9 cellular contexts compared by ENCODE assay signal in the genomic region with DNA sequence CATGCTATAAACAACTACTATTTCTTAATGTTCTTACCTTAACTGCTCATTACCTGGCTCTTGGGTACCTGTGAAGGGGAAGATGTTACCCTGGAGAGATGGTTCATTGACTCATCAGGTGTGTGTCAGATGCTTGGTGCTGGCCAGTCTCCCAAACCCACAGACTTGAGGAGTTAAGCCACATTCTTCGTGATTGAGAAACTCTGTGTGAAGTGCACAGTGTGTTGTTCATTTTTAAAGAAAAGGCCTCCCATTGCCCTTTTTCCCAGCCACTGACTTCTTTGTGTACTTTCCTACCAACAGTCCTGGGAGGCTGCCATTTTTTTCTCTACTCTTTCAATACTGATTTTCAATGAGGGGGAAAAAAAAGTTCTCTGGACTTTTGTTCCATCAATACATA. TPM values are rescaled to one million over a fixed set of nuclear protein-coding genes. Genes with fewer than 3 reads are reported as not detected.
DNase-seq lines count a peak whose midpoint lies in the region; ATAC-seq and TF ChIP-seq lines count a peak whose summit lies in the region.
"Had no signal": no experiment of that assay in that cellular context is flagged by ENCODE, and none has a peak within 500 bp of the region (broad histone marks: within the 10 kb centered on the region; RNA-seq: fewer than 3 reads in every experiment).

No MANE protein-coding gene starts in this region.

- H3K4me1 Mint-ChIP-seq in endothelial cell (ENCODE audit: unreplicated experiment) = peaks cover 24% of the 10 kb centered on the region

- H3K27me3 ChIP-seq in foreskin keratinocyte = no peaks in the 10 kb centered on the region

- H3K27ac ChIP-seq in foreskin keratinocyte = no peak overlapping the region

- H3K27me3 Mint-ChIP-seq in endothelial cell (ENCODE audit: unreplicated experiment) = peaks cover 2% of the 10 kb centered on the region

- no peak for TF ChIP-seq CTCF in foreskin keratinocyte (conservative IDR thresholded peaks at IDR 0.05)
- TF ChIP-seq CTCF in endothelial cell (IDR thresholded peaks at IDR 0.05; ENCODE audit: unreplicated experiment) = no peak

- no peak overlapping the region for H3K4me3 Mint-ChIP-seq in endothelial cell (ENCODE audit: unreplicated experiment)

- no peaks in the 10 kb centered on the region for H3K9me3 Mint-ChIP-seq in endothelial cell (ENCODE audit: unreplicated experiment)

- H3K36me3 Mint-ChIP-seq in endothelial cell (ENCODE audit: low read depth, unreplicated experiment) = no peaks in the 10 kb centered on the region

- TF ChIP-seq POLR2A in GM18505 (IDR thresholded peaks at IDR 0.05; ENCODE audit: borderline replicate concordance, extremely low read depth, insufficient read depth, insufficient read length) = no peak

- peaks cover 18% of the 10 kb centered on the region for H3K4me1 ChIP-seq in foreskin keratinocyte

- DNase-seq in HCEC 1CT = peak; percentile 94
- peak; percentile 75 for DNase-seq in RPMI7951 (ENCODE audit: low read depth)
- peak; percentile 86 to 95 for DNase-seq in foreskin keratinocyte
- DNase-seq in skeletal muscle cell (ENCODE audit: low read depth) = peak; percentile 93
- DNase-seq in endothelial cell (ENCODE audit: low spot score) = no peak
- no peak for DNase-seq in 8988T
- no peak for DNase-seq in NCI-H345 treated with DMSO at 0.1 percent for 48 hours (lab: John Stamatoyannopoulos, UW; ENCODE audit: unreplicated experiment)
- DNase-seq: stimulated activated CD4-positive, alpha-beta T cell treated with anti-CD3 and anti-CD28 coated beads, Interleukin-1b, Interleukin-23, amount 100 ng/mL, for 48 hours had no signal

- no peak overlapping the region for H3K27ac Mint-ChIP-seq in endothelial cell (ENCODE audit: unreplicated experiment)

- ATAC-seq in foreskin keratinocyte = peak; percentile 94
- ATAC-seq in GM18505 (IDR thresholded peaks at IDR 0.05; ENCODE audit: unreplicated experiment) = no peak

- peak overlapping the region; percentile 1 for H3K4me3 ChIP-seq in skeletal muscle cell (ENCODE audit: low read depth, low read length)

RNA-seq across cellular contexts. Expression of gene MGST1, which starts 3.2 kb away (rescaled TPM):
- total RNA-seq in RPMI7951 (2014; rRNA removed; shearing (Covaris generic)) = 62.5 and 75.6 TPM in 2 replicates
- 125 and 146 TPM in 2 replicates for total RNA-seq in foreskin keratinocyte
- polyA plus RNA-seq in foreskin keratinocyte = 183 and 216 TPM in 2 replicates
- total RNA-seq in endothelial cell (ENCODE audit: unreplicated experiment) = 55.9 TPM

Comparison
In these comparisons a context has a peak if more than half of its experiments do, and no peak if none do; other contexts are left out.
1. DNase-seq: peak in HCEC 1CT (single experiment), RPMI7951 (single experiment), foreskin keratinocyte (2 of 2) and skeletal muscle cell (single experiment); none in endothelial cell (single experiment), 8988T (single experiment) and NCI-H345 treated with DMSO at 0.1 percent for 48 hours (single experiment).